ENCODE assay signal across 8 cellular contexts in the genomic region with DNA sequence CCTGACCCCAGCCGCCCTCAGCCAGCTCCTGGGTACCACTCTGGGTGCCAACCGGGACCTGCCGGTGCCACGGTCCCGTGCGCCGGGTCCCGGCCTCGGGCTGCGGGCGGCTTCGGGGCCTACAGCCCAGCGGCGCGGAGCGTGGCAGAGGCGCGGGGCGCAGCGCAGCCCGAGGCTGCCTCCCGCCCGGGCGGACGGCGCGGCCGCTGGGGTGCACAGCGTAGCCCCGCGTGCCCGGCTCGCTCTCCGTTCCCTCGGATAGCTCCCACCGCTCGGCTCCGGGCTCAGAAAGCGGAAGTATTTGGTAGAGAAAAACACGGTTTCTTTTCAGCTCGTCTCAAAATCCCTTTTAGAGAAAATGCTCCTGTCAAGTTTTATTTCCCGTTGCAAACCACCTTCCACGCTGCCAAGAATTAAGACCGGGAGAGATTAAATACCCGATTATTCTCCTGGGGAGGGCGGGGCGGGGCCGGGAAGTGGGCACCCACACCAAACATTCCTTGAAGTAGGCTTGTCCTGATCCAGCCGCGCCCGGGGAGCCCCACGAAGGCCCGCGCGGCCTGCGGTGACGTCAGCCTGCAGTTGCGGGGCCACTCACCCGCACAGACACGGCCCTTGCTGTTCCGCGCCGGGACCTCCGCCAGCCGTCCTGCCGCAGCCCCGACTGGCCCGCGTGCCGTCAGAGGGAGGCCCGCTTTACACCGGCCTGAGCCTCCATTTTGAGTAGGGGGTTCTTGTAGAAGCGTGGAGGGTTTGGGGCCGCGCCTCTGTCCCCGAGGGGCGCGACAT. TPM values are rescaled to one million over a fixed set of nuclear protein-coding genes. Genes with fewer than 3 reads are reported as not detected.
DNase-seq lines count a peak whose midpoint lies in the region; TF ChIP-seq lines count a peak whose summit lies in the region.

No MANE protein-coding gene starts in this region.

- H3K4me3 Mint-ChIP-seq in H9 = peak overlapping the region in 1 of 2 experiments; percentile 50; a peak in 1 of 5 replicates

- no peak overlapping the region for H4K8ac ChIP-seq in H9 (replicated peaks; ENCODE audit: insufficient read length, low read depth, low read length)

- H3T11ph ChIP-seq in H9 (ENCODE audit: low read length) = no peak overlapping the region

- H4K5ac ChIP-seq in H9 (ENCODE audit: insufficient read length, low read depth, low read length) = no peak overlapping the region

- TF ChIP-seq CTCF in H9 (conservative IDR thresholded peaks at IDR 0.05) = no peak
- TF ChIP-seq CTCF in WERI-Rb-1 (IDR thresholded peaks at IDR 0.05; ENCODE audit: low read depth, low read length) = no peak
- no peak for TF ChIP-seq CTCF in smooth muscle cell (IDR thresholded peaks at IDR 0.05; ENCODE audit: borderline replicate concordance, insufficient read depth, poor library complexity, severe bottlenecking)

- no peaks in the 10 kb centered on the region for H3K23me2 ChIP-seq in H9 (ENCODE audit: insufficient read length, low read depth, low read length, poor library complexity, severe bottlenecking)

- H3K9ac ChIP-seq in H9 (ENCODE audit: extremely low read depth, insufficient read length, low read length) (no peak overlapping the region), iPS-15b (ENCODE audit: low read depth, low read length) (no peak overlapping the region), smooth muscle cell (ENCODE audit: low read depth) (peak overlapping the region; percentile 66)

- H3K9me3 ChIP-seq in H9 (ENCODE audit: control insufficient read depth, low read depth, low read length) (no peaks in the 10 kb centered on the region), WERI-Rb-1 (ENCODE audit: severe bottlenecking) (no peaks in the 10 kb centered on the region), iPS-15b (ENCODE audit: control insufficient read depth, insufficient read depth, low read length) (no peaks in the 10 kb centered on the region), smooth muscle cell (replicated peaks; ENCODE audit: low read depth) (no peaks in the 10 kb centered on the region)

- WGBS in H9 (ENCODE audit: extremely low coverage, insufficient read length, low lambda C conversion rate) = no CpG with 5 or more reads among the region's 78 CpGs
- WGBS in smooth muscle cell (ENCODE audit: low lambda C conversion rate) = 8% methylated on average over 78 of the region's 78 CpGs

- H3K14ac ChIP-seq in H9 (ENCODE audit: insufficient read depth, low read length) = no peak overlapping the region; the same call in 1 of the 2 replicates

- H2BK120ac ChIP-seq in H9 (ENCODE audit: low read depth, low read length, poor library complexity, severe bottlenecking) = no peak overlapping the region

- H3K79me1 ChIP-seq in H9 (ENCODE audit: insufficient read depth, low read depth, low read length, poor library complexity, severe bottlenecking) = no peaks in the 10 kb centered on the region

- peaks cover 4% of the 10 kb centered on the region for H3F3A ChIP-seq in smooth muscle cell (ENCODE audit: low read depth)

- H4K91ac ChIP-seq in H9 (ENCODE audit: insufficient read length, low read depth, low read length) = no peak overlapping the region

- no peak overlapping the region for H2AK5ac ChIP-seq in H9 (ENCODE audit: insufficient read length, low read length)

- no peak overlapping the region for H2BK12ac ChIP-seq in H9 (ENCODE audit: insufficient read length, low read depth, low read length)

- no peak overlapping the region for H3K27ac ChIP-seq in H9 (ENCODE audit: insufficient read length, low read depth, low read length)
- H3K27ac ChIP-seq in WERI-Rb-1 = no peak overlapping the region
- peak overlapping the region; percentile 87 for H3K27ac ChIP-seq in smooth muscle cell (ENCODE audit: low read depth)

- H3K23ac ChIP-seq in H9 (ENCODE audit: insufficient read length, low read depth, low read length) = no peak overlapping the region

- H3K9me3 Mint-ChIP-seq in H9 = peaks cover 3 to 14% of the 10 kb centered on the region in 2 experiments; a peak in 2 of 5 replicates

- H4K20me1 ChIP-seq in H9 (ENCODE audit: control insufficient read depth, insufficient read depth, insufficient read length) (no peaks in the 10 kb centered on the region), smooth muscle cell (ENCODE audit: low read depth) (peaks cover 29% of the 10 kb centered on the region)

- peaks cover 100% of the 10 kb centered on the region for H3K27me3 Mint-ChIP-seq in H9 (ENCODE audit: low read depth)

- H2BK5ac ChIP-seq in H9 (ENCODE audit: insufficient read length, low read length) = no peak overlapping the region

- H2BK20ac ChIP-seq in H9 (ENCODE audit: low read depth, low read length, poor library complexity, severe bottlenecking) = no peak overlapping the region

- H3K36me3 Mint-ChIP-seq in H9 (ENCODE audit: insufficient read depth in 1 of 3, low read depth in 3 of 3) = no peaks in the 10 kb centered on the region; a peak in 1 of 7 replicates

- H3K4me2 ChIP-seq in H9 (ENCODE audit: insufficient read depth, insufficient read length, low read length) (no peak overlapping the region), smooth muscle cell (peak overlapping the region; percentile 89)

- peak overlapping the region; percentile 20 for H3K4me3 ChIP-seq in WERI-Rb-1 (ENCODE audit: low read depth, low read length)
- peak overlapping the region; percentile 20 for H3K4me3 ChIP-seq in iPS-15b (ENCODE audit: low read depth, low read length)
- peak overlapping the region; percentile 67 for H3K4me3 ChIP-seq in smooth muscle cell

- peaks cover 9 to 17% of the 10 kb centered on the region in 2 experiments for H3K4me1 Mint-ChIP-seq in H9

- H3K79me2 ChIP-seq in H9 (ENCODE audit: insufficient read depth, low read length) (no peaks in the 10 kb centered on the region), smooth muscle cell (ENCODE audit: low read depth) (peaks cover 100% of the 10 kb centered on the region)

- no peak overlapping the region for H2AFZ ChIP-seq in H9 (ENCODE audit: low read length)
- peak overlapping the region; percentile 73 for H2AFZ ChIP-seq in smooth muscle cell (ENCODE audit: low read depth)

- H3K18ac ChIP-seq in H9 (ENCODE audit: insufficient read length, low read depth, low read length) = no peak overlapping the region

- H2BK15ac ChIP-seq in H9 (ENCODE audit: low read depth, low read length) = no peak overlapping the region

- H3K27me3 ChIP-seq in H9 (ENCODE audit: insufficient read depth, low read length) (peaks cover 92% of the 10 kb centered on the region), WERI-Rb-1 (ENCODE audit: insufficient read depth, low read depth, severe bottlenecking) (peaks cover 96% of the 10 kb centered on the region), iPS-15b (ENCODE audit: control insufficient read depth, insufficient read depth, low read length) (peaks cover 100% of the 10 kb centered on the region), smooth muscle cell (ENCODE audit: low read depth) (no peaks in the 10 kb centered on the region)

- H3K36me3 ChIP-seq in WERI-Rb-1 = no peaks in the 10 kb centered on the region
- H3K36me3 ChIP-seq in iPS-15b (ENCODE audit: control insufficient read depth, insufficient read depth, low read length) = no peaks in the 10 kb centered on the region
- no peaks in the 10 kb centered on the region for H3K36me3 ChIP-seq in smooth muscle cell (ENCODE audit: low read depth)

- no peak overlapping the region for H3K56ac ChIP-seq in H9 (ENCODE audit: insufficient read length, low read depth, low read length)

- no peak overlapping the region for H3K4ac ChIP-seq in H9 (ENCODE audit: low read depth, low read length)

- H3K27ac Mint-ChIP-seq in H9 = no peak overlapping the region

- DNase-seq in H9 (peak; percentile 30), WERI-Rb-1 (no peak), smooth muscle cell (lab: John Stamatoyannopoulos, UW; ENCODE audit: unreplicated experiment) (no peak), NCI-H1417 (lab: John Stamatoyannopoulos, UW) (no peak), NCI-H1105 (lab: John Stamatoyannopoulos, UW) (no peak), A172 (ENCODE audit: low spot score) (no peak)
- DNase-seq in stimulated activated CD4-positive, alpha-beta T cell treated with anti-CD3 and anti-CD28 coated beads, Interleukin-4, amount 100 ng/mL, for 1 hour = no peak

- H3K4me1 ChIP-seq in H9 (ENCODE audit: insufficient read depth, low read length) = no peaks in the 10 kb centered on the region
- H3K4me1 ChIP-seq in iPS-15b (ENCODE audit: control insufficient read depth, insufficient read depth, low read length) = no peaks in the 10 kb centered on the region
- H3K4me1 ChIP-seq in smooth muscle cell (ENCODE audit: low read depth) = no peaks in the 10 kb centered on the region

RNA-seq across cellular contexts. Expression of a gene that starts 7.2 kb away (rescaled TPM):
- total RNA-seq in H9 (2021) = not detected in 2 replicates
- 14.2 and 21.6 TPM in 2 replicates for total RNA-seq in smooth muscle cell
- polyA plus RNA-seq in smooth muscle cell = 6.2 and 10.0 TPM in 2 replicates
- total RNA-seq in A172 (2014; rRNA removed; shearing (Covaris generic)) = 3.2 and 4.7 TPM in 2 replicates

RNA-seq across cellular contexts. Expression of a gene that starts 7.7 kb away (rescaled TPM):
- total RNA-seq in H9 (2021) = not detected in 2 replicates
- 18.2 and 20.3 TPM in 2 replicates for total RNA-seq in smooth muscle cell
- 25.2 and 27.7 TPM in 2 replicates for polyA plus RNA-seq in smooth muscle cell
- 1.2 TPM in 2 replicates for total RNA-seq in A172 (2014; rRNA removed; shearing (Covaris generic))

RNA-seq across cellular contexts. Expression of a gene that starts 18.6 kb away (rescaled TPM):
- total RNA-seq in H9 (2021) (not detected in 2 replicates), smooth muscle cell (35.7 and 53.6 TPM in 2 replicates)
- polyA plus RNA-seq in smooth muscle cell = 37.6 and 39.4 TPM in 2 replicates
- total RNA-seq in A172 (2014; rRNA removed; shearing (Covaris generic)) = 26.4 and 30.7 TPM in 2 replicates

RNA-seq across cellular contexts. Expression of a gene that starts 27.4 kb away (rescaled TPM):
- total RNA-seq in H9 (2021) (not detected in 2 replicates), smooth muscle cell (22.9 and 35.8 TPM in 2 replicates)
- 12.6 and 19.2 TPM in 2 replicates for polyA plus RNA-seq in smooth muscle cell
- total RNA-seq in A172 (2014; rRNA removed; shearing (Covaris generic)) = 74.8 and 88.6 TPM in 2 replicates

RNA-seq across cellular contexts. Expression of a gene that starts 36.3 kb away (rescaled TPM):
- total RNA-seq in H9 (2021) = not detected in 2 replicates
- 0.72 TPM in 1 of 2 replicates, not detected in the other for total RNA-seq in smooth muscle cell
- 1.2 and 1.6 TPM in 2 replicates for polyA plus RNA-seq in smooth muscle cell
- not detected in 2 replicates for total RNA-seq in A172 (2014; rRNA removed; shearing (Covaris generic))

Comparison
In these comparisons a context has a peak if more than half of its experiments do, and no peak if none do; other contexts are left out.
1. RNA of a gene that starts 18.6 kb away (total RNA-seq): 35.7 to 53.6 TPM in smooth muscle cell and 26.4 to 30.7 TPM in A172; not detected in H9; every median in the first group is over 10 times any median in the second.
2. Peak in every context shown above with its lines, with median percentiles within 50 percentile points of each other: H3K4me3 ChIP-seq.